In genomic region chr10:124744047-124744687, GRCh38 we compare ENCODE assay signal across 8 cellular contexts. TPM values are rescaled to one million over a fixed set of nuclear protein-coding genes. Genes with fewer than 3 reads are reported as not detected.
A peak's percentile ranks its signal among the peaks of the same experiment; 100 is the strongest.
DNase-seq lines count a peak whose midpoint lies in the region; ATAC-seq and TF ChIP-seq lines count a peak whose summit lies in the region.

Gene FAM53B, minus strand, starts transcription at chr10:124744378. Its CDS starts 37,665 bp downstream, at chr10:124706713.

- DNase-seq in D341Med (ENCODE audit: low spot score) (peak; percentile 90), HK-2 (ENCODE audit: unreplicated experiment) (peak; percentile 79), RWPE2 (ENCODE audit: low spot score) (no peak), fibroblast of the aortic adventitia (ENCODE audit: low read depth) (peak; percentile 60)
- DNase-seq in activated effector memory CD4-positive, alpha-beta T cell treated with Interleukin-2 at 50 U/mL for 16 hours, result peak; percentile 73
- peak; percentile 77 to 82 for DNase-seq in stimulated activated naive CD8-positive, alpha-beta T cell treated with anti-CD3 and anti-CD28 coated beads, Interleukin-15, amount 100 ng/mL, for 72 hours

- H3K36me3 Mint-ChIP-seq in nephron (ENCODE audit: low read depth), result peaks cover 7% of the 10 kb centered on the region

- no peaks in the 10 kb centered on the region for H3K9me3 ChIP-seq in RWPE2 (ENCODE audit: severe bottlenecking)

- H3K27ac ChIP-seq in RWPE2 (ENCODE audit: poor library complexity, severe bottlenecking), result peak within 1 kb of the TSS; percentile 85

- H3K4me1 Mint-ChIP-seq in nephron, result peaks cover 46% of the 10 kb centered on the region
- peaks cover 45% of the 10 kb centered on the region for H3K4me1 Mint-ChIP-seq in stimulated activated naive CD8-positive, alpha-beta T cell treated with anti-CD3 and anti-CD28 coated beads, Interleukin-15, amount 100 ng/mL, for 72 hours

- no peaks in the 10 kb centered on the region for H3K27me3 ChIP-seq in RWPE2 (ENCODE audit: insufficient read depth, poor library complexity, severe bottlenecking)

- H3K27ac Mint-ChIP-seq in nephron, result peak within 1 kb of the TSS; percentile 63 to 97 (median 89)
- H3K27ac Mint-ChIP-seq in stimulated activated naive CD8-positive, alpha-beta T cell treated with anti-CD3 and anti-CD28 coated beads, Interleukin-15, amount 100 ng/mL, for 72 hours, result peak within 1 kb of the TSS; percentile 71 to 94

- H3K4me3 ChIP-seq in RWPE2 (ENCODE audit: severe bottlenecking) (peak within 1 kb of the TSS; percentile 89), fibroblast of the aortic adventitia (ENCODE audit: low read depth, low read length) (peak within 1 kb of the TSS; percentile 70)

- peaks cover 19% of the 10 kb centered on the region; the same call in 1 of the 2 replicates for H3K36me3 ChIP-seq in RWPE2 (ENCODE audit: low read depth)

- TF ChIP-seq CTCF in RWPE2 (IDR thresholded peaks at IDR 0.05; ENCODE audit: poor library complexity, severe bottlenecking) (peak; percentile 20), fibroblast of the aortic adventitia (IDR thresholded peaks at IDR 0.05; ENCODE audit: insufficient read depth, low read length) (peak; percentile 9), nephron (IDR thresholded peaks at IDR 0.05; ENCODE audit: unreplicated experiment in 3 of 3) (no peak)

- ATAC-seq in GM19463 (IDR thresholded peaks at IDR 0.05; ENCODE audit: unreplicated experiment), result peak; percentile 70
- ATAC-seq in RWPE2 (ENCODE audit: low read depth), result peak; percentile 49
- ATAC-seq in stimulated activated naive CD8-positive, alpha-beta T cell treated with anti-CD3 and anti-CD28 coated beads, Interleukin-15, amount 100 ng/mL, for 72 hours, result peak; percentile 86

- H3K4me3 Mint-ChIP-seq in nephron, result peak within 1 kb of the TSS; percentile 94 to 98 (median 96)
- peak within 1 kb of the TSS; percentile 96 to 98 for H3K4me3 Mint-ChIP-seq in stimulated activated naive CD8-positive, alpha-beta T cell treated with anti-CD3 and anti-CD28 coated beads, Interleukin-15, amount 100 ng/mL, for 72 hours

- H3K27me3 Mint-ChIP-seq in nephron (ENCODE audit: low read depth), result peaks cover 3% of the 10 kb centered on the region
- peaks cover 23% of the 10 kb centered on the region for H3K27me3 Mint-ChIP-seq in stimulated activated naive CD8-positive, alpha-beta T cell treated with anti-CD3 and anti-CD28 coated beads, Interleukin-15, amount 100 ng/mL, for 72 hours

- H3K9me3 Mint-ChIP-seq in nephron, result no peaks in the 10 kb centered on the region
- H3K9me3 Mint-ChIP-seq in stimulated activated naive CD8-positive, alpha-beta T cell treated with anti-CD3 and anti-CD28 coated beads, Interleukin-15, amount 100 ng/mL, for 72 hours, result no peaks in the 10 kb centered on the region

- peaks cover 59% of the 10 kb centered on the region for H3K4me1 ChIP-seq in RWPE2 (ENCODE audit: insufficient read depth, poor library complexity, severe bottlenecking)

RNA-seq across cellular contexts. Expression of gene FAM53B, which starts in this region (rescaled TPM):
- total RNA-seq in fibroblast of the aortic adventitia (ENCODE audit: low replicate concordance), result 9.2 and 11.0 TPM in 2 replicates

Comparison
In these comparisons a context has a peak if more than half of its experiments do, and no peak if none do; other contexts are left out.
1. CTCF ChIP-seq: peak in RWPE2 (single experiment) and fibroblast of the aortic adventitia (single experiment); none in nephron (0 of 3).
2. Peak in every context shown above with its lines, with median percentiles within 50 percentile points of each other: ATAC-seq.